ENCODE assay signal across 8 cellular contexts in genomic region chr2:129812071-129812470, GRCh38.
DNase-seq lines count a peak whose midpoint lies in the region; ATAC-seq, FAIRE-seq and TF ChIP-seq lines count a peak whose summit lies in the region.

No MANE protein-coding gene starts in this region.

- DNase-seq in Caki2 (ENCODE audit: low read depth): peak; percentile 7
- DNase-seq in NCI-H69 (lab: John Stamatoyannopoulos, UW): peak; percentile 61
- DNase-seq in inferior parietal cortex (ENCODE audit: extremely low spot score): peak; percentile 30
- DNase-seq in activated CD8-positive, alpha-beta memory T cell treated with anti-CD3 and anti-CD28 coated beads, Interleukin-2, amount 50 U/mL, for 4 hours: no peak
- DNase-seq in H54 (ENCODE audit: insufficient read length, low spot score): no peak

- TF ChIP-seq POLR2A in H54 (IDR thresholded peaks at IDR 0.05; ENCODE audit: low read depth, low read length): no peak

- FAIRE-seq in H54 (lab: Jason Lieb, UNC): no peak

- ATAC-seq in GM21381 (IDR thresholded peaks at IDR 0.05; ENCODE audit: unreplicated experiment) (peak; percentile 73), HG03280 (IDR thresholded peaks at IDR 0.05; ENCODE audit: unreplicated experiment) (no peak), GM21723 (IDR thresholded peaks at IDR 0.05; ENCODE audit: unreplicated experiment) (no peak)

- in situ Hi-C loops in Caki2 (cut with HindIII; ENCODE audit: low pct_unique_long_range_greater_than_20kb, low sequenced_read_pairs): no loop called here

Comparison
In these comparisons a context has a peak if more than half of its experiments do, and no peak if none do; other contexts are left out.
1. DNase-seq: peak in Caki2 (single experiment), NCI-H69 (single experiment) and inferior parietal cortex (single experiment); none in activated CD8-positive, alpha-beta memory T cell treated with anti-CD3 and anti-CD28 coated beads, Interleukin-2, amount 50 U/mL, for 4 hours (single experiment) and H54 (single experiment).